ENCODE assay signal across 8 cellular contexts in genomic region chr1:148371551-148371994, GRCh38.
DNase-seq lines count a peak whose midpoint lies in the region; TF ChIP-seq lines count a peak whose summit lies in the region.
"Not testable (repeated sequence)": the region's sequence is repeated elsewhere in the genome, so short reads cannot be mapped to it uniquely, and the experiment has no call there.

No MANE protein-coding gene starts in this region.

- not testable (repeated sequence) for H3F3A ChIP-seq in MM.1S (ENCODE audit: insufficient read depth, low read length)

- TF ChIP-seq CTCF in GM12873 (IDR thresholded peaks at IDR 0.05; ENCODE audit: insufficient read depth, low read depth, low read length, missing control alignments) (peak; percentile 76), MM.1S (IDR thresholded peaks at IDR 0.05; ENCODE audit: low read length) (peak; percentile 81), RWPE1 (conservative IDR thresholded peaks at IDR 0.05; ENCODE audit: low read depth) (peak; percentile 77), dorsolateral prefrontal cortex (IDR thresholded peaks at IDR 0.05 in 54 of 56, conservative IDR thresholded peaks at IDR 0.05 in 2 of 56; ENCODE audit: low read depth in 1 of 56, partially characterized antibody in 56 of 56) (peak; percentile 48 to 90 (median 80))

- not testable (repeated sequence) for H3K4me2 ChIP-seq in MM.1S (ENCODE audit: low read depth, low read length)

- DNase-seq in A172 (ENCODE audit: low spot score) (peak; percentile 83), MM.1S (peak; percentile 80), RWPE1 (ENCODE audit: low spot score) (peak; percentile 65), activated T-cell treated with anti-CD3 and anti-CD28 coated beads for 4 hours (peak; percentile 62), dorsolateral prefrontal cortex (peak in 8 of 10 donors; percentile 52 to 85 (median 72)), kidney glomerular epithelial cell (lab: John Stamatoyannopoulos, UW) (peak; percentile 61)

- H3K9me3 ChIP-seq in MM.1S (replicated peaks; ENCODE audit: insufficient read depth, low read length), result not testable (repeated sequence)

- CTCF ChIA-PET in RWPE1 (lab: Yijun Ruan, JAX), result interaction anchor here (0.7 to 1.4 kb wide), 3 partner anchors 9 to 17 kb away, joined by 3 to 6 read pairs (median 4); no protein-coding TSS in a partner anchor

- not testable (repeated sequence) for H3K9ac ChIP-seq in MM.1S (ENCODE audit: low read length)

- not testable (repeated sequence) for H3K9me2 ChIP-seq in MM.1S (replicated peaks; ENCODE audit: insufficient read depth, low read length)

- intact Hi-C loops in dorsolateral prefrontal cortex (cut with DNase I), result not testable (repeated sequence)

- H3K36me3 ChIP-seq in MM.1S (replicated peaks; ENCODE audit: insufficient read depth, low read length), result not testable (repeated sequence)

- not testable (repeated sequence) for H3K79me2 ChIP-seq in MM.1S (ENCODE audit: low read length)

- not testable (repeated sequence) for H2AFZ ChIP-seq in MM.1S (ENCODE audit: low read length)

- not testable (repeated sequence) for H4K20me1 ChIP-seq in MM.1S (ENCODE audit: insufficient read depth, low read length)

- not testable (repeated sequence) for H3K27ac ChIP-seq in MM.1S (ENCODE audit: low read length); RWPE1; dorsolateral prefrontal cortex
- peak overlapping the region in 17 of 21 experiments; percentile 34 to 85 (median 64) for H3K27ac ChIP-seq in skin epidermis

- H3K4me3 ChIP-seq in MM.1S (ENCODE audit: low read length); dorsolateral prefrontal cortex; skin epidermis: not testable (repeated sequence)

- not testable (repeated sequence) for H3K27me3 ChIP-seq in MM.1S (replicated peaks; ENCODE audit: insufficient read depth, low read length); dorsolateral prefrontal cortex

- POLR2A ChIA-PET in RWPE1 (lab: Yijun Ruan, JAX; ENCODE audit: low non-redundant PET), result not testable (repeated sequence)

- not testable (repeated sequence) for H3K4me1 ChIP-seq in MM.1S (ENCODE audit: low read length)
